In the genomic region with DNA sequence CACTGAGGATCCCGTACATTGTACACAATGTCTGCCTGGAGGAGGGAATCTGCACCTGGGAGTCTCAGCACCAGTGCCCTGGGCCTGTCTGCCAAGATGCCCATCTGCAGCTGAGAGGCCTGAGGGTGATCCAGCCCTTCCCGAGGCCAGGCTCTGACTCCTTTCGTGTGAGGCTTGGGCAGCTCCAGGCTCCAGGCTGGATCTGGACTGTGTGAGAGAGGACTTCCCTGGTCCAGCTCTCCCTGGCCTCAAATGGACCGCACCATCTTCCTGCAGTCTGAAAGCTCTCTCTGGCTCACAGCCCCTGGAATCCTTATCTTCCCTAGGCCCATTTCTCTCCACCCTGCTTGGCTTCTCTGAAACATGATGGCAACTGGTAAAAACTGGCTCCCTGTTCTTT, we compare ENCODE assay signal across 20 cellular contexts.
"Had no signal": no experiment of that assay in that cellular context is flagged by ENCODE, and none has a peak within 500 bp of the region (broad histone marks: within the 10 kb centered on the region; RNA-seq: fewer than 3 reads in every experiment).

No MANE protein-coding gene starts in this region.

- DNase-seq: IMR-90, Karpas-422, KG1, MG63, NCI-H1092, NCI-H1105 treated with DMSO at 0.1 percent for 48 hours, NCI-H1417 treated with DMSO at 0.1 percent for 48 hours, NCI-H146, NCI-H1694 treated with DMSO at 0.1 percent for 48 hours, NCI-H1930, NCI-H2081, NCI-H2107, NCI-H2227 treated with DMSO at 0.1 percent for 48 hours, NCI-H524, NCI-H526 treated with DMSO at 0.1 percent for 48 hours, NCI-H748 treated with DMSO at 0.1 percent for 48 hours, RPMI8226, SHP77, SK-N-SH had no signal

- H3K9me3 ChIP-seq: SK-N-SH had no signal

- H3K4me2 ChIP-seq: SK-N-SH had no signal

- H3K27me3 ChIP-seq: MG63 had no signal

- H3K4me3 ChIP-seq: MG63 had no signal

- ATAC-seq: HepG2 had no signal

- H3K36me3 ChIP-seq: MG63 had no signal
